In the genomic region with DNA sequence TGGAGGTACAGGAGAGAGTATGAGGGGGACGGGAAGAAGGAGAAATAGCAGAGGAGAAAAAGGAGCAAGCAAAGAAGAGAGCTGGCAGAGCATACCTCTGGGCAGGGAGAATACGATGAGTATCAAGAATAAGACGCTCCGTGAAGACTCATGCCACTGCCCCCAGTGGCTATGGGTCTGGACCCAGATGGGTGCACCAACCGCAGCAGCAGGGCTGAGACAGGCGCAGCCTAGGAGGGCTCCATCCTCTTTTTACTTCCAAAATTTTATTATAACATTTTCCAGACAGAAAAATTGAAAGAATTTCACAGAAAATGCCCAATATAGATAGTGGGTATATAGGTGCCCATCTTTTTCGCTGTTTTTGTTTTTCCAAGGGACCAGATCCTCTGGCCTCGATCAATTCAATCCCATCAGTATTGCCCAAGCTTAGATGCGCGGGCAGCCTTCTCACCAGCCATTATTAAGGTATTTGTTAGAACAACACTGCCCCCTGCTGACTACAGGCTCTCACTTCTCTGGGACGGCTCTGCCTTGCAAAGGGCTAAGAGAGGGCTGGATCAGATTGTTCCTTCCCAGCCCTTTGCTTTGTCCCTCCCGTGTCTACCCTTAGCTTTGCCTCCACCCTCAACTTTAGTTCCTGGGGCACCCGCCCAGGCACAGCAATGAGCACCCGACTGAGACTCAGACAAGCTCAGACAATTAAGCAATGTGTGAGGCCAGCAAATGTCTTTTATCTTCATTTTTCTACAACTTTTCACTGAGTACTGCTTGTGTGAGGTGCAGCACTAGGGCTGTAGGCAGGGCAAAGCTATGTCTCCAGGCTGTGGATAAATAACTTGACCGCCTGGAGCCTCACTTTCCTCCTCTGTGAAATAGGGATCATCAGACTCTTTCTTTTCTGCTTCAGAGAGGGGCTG, we compare ENCODE assay signal across 8 cellular contexts. TPM values are rescaled to one million over a fixed set of nuclear protein-coding genes. Genes with fewer than 3 reads are reported as not detected.
DNase-seq lines count a peak whose midpoint lies in the region; ATAC-seq, FAIRE-seq and TF ChIP-seq lines count a peak whose summit lies in the region.

No MANE protein-coding gene starts in this region.

- FAIRE-seq in kidney (lab: Jason Lieb, UNC) = no peak

- H3K27me3 ChIP-seq in A673 (replicated peaks; ENCODE audit: insufficient read depth, low read depth, low read length, poor library complexity) (no peaks in the 10 kb centered on the region), mammary epithelial cell (ENCODE audit: insufficient read depth, low read length) (no peaks in the 10 kb centered on the region)

- no peaks in the 10 kb centered on the region for H3K79me2 ChIP-seq in mammary epithelial cell (ENCODE audit: insufficient read depth, low read length)

- no peaks in the 10 kb centered on the region for H3K9me3 ChIP-seq in A673 (ENCODE audit: low read depth, low read length, poor library complexity, severe bottlenecking)
- no peaks in the 10 kb centered on the region for H3K9me3 ChIP-seq in mammary epithelial cell (replicated peaks; ENCODE audit: insufficient read depth, low read length)
- H3K9me3 ChIP-seq in kidney (ENCODE audit: control insufficient read depth in 1 of 2, low read length in 2 of 2) = no peaks in the 10 kb centered on the region

- H3K36me3 ChIP-seq in A673 (ENCODE audit: insufficient read depth, low read length, poor library complexity, severe bottlenecking) (no peaks in the 10 kb centered on the region), mammary epithelial cell (ENCODE audit: insufficient read depth, low read length) (no peaks in the 10 kb centered on the region), kidney (ENCODE audit: control insufficient read depth in 1 of 2, insufficient read depth in 2 of 2, low read length in 2 of 2) (no peaks in the 10 kb centered on the region)

- H3K4me1 ChIP-seq in A673 (ENCODE audit: insufficient read depth, low read length, poor library complexity, severe bottlenecking) (peaks cover 33% of the 10 kb centered on the region), mammary epithelial cell (ENCODE audit: insufficient read depth, low read length) (peaks cover 38% of the 10 kb centered on the region), kidney (ENCODE audit: control insufficient read depth in 1 of 2, insufficient read depth in 1 of 2, low read depth in 1 of 2, low read length in 2 of 2) (no peaks in the 10 kb centered on the region)

- 39% methylated on average over 15 of the region's 15 CpGs for WGBS in mammary epithelial cell (ENCODE audit: low coverage, missing lambda C conversion rate)

- intact Hi-C loops in A673 (cut with micrococcal nuclease; ENCODE audit: unreplicated experiment) = loop anchor here (2.0 to 10.0 kb wide), 3 partner anchors 321 to 913 kb away; no protein-coding TSS in a partner anchor
- intact Hi-C loops in mammary epithelial cell (cut with micrococcal nuclease) = loop anchor here (1.0 to 2.0 kb wide), 7 partner anchors 53 to 359 kb away; no protein-coding TSS in a partner anchor
- intact Hi-C loops in kidney (cut with DNase I) = no loop called here

- TF ChIP-seq CTCF in A673 (conservative IDR thresholded peaks at IDR 0.05; ENCODE audit: low read depth, low read length) = peak; percentile 93
- peak; percentile 83 for TF ChIP-seq CTCF in VCaP (conservative IDR thresholded peaks at IDR 0.05)
- peak; percentile 78 to 87 for TF ChIP-seq CTCF in mammary epithelial cell (conservative IDR thresholded peaks at IDR 0.05 in 1 of 2, IDR thresholded peaks at IDR 0.05 in 1 of 2; ENCODE audit: extremely low read depth in 1 of 2, insufficient read depth in 1 of 2, low read depth in 1 of 2, low read length in 2 of 2)
- TF ChIP-seq CTCF in kidney (IDR thresholded peaks at IDR 0.05; ENCODE audit: borderline replicate concordance, extremely low read depth, insufficient read depth) = peak; percentile 73

- dilution Hi-C loops in mammary epithelial cell (cut with HindIII; ENCODE audit: low sequenced_read_pairs) = no loop called here

- H2AFZ ChIP-seq in mammary epithelial cell (ENCODE audit: low read depth, low read length) = peak overlapping the region; percentile 66

- CTCF ChIA-PET in A673 (lab: Charles Lee) = interaction anchor here (0.6 to 2.6 kb wide), 10 partner anchors 11 to 912 kb away, joined by 3 to 7 read pairs (median 4); no protein-coding TSS in a partner anchor
- CTCF ChIA-PET in mammary epithelial cell (lab: Charles Lee; ENCODE audit: low non-redundant PET) = interaction anchor here (0.6 to 0.9 kb wide), 2 partner anchors 77 to 125 kb away, joined by 3 to 4 read pairs; no protein-coding TSS in a partner anchor

- POLR2A ChIA-PET in A673 (lab: Charles Lee; ENCODE audit: low non-redundant PET) = no interaction called here

- DNase-seq in A673 (ENCODE audit: low spot score) (peak; percentile 92), NCI-H2107 treated with DMSO at 0.1 percent for 48 hours (lab: John Stamatoyannopoulos, UW; ENCODE audit: unreplicated experiment) (peak; percentile 93), mammary epithelial cell (peak; percentile 77), kidney (peak; percentile 83)
- peak; percentile 79 for DNase-seq in stimulated activated CD4-positive, alpha-beta T cell treated with anti-CD3 and anti-CD28 coated beads, Interleukin-1b, Interleukin-23, amount 100 ng/mL, for 48 hours

- no peaks in the 10 kb centered on the region for H4K20me1 ChIP-seq in mammary epithelial cell (ENCODE audit: insufficient read depth, low read length)

- H3K27ac ChIP-seq in A673 (ENCODE audit: low read depth, low read length, poor library complexity, severe bottlenecking) (no peak overlapping the region), VCaP (no peak overlapping the region), mammary epithelial cell (ENCODE audit: insufficient read depth, low read depth, low read length) (peak overlapping the region; percentile 18), kidney (ENCODE audit: low read depth in 2 of 2, low read length in 2 of 2) (no peak overlapping the region)

- H3K4me2 ChIP-seq in mammary epithelial cell (ENCODE audit: insufficient read depth, low read depth, low read length) = peak overlapping the region; percentile 60

- ATAC-seq in GM18517 (IDR thresholded peaks at IDR 0.05; ENCODE audit: unreplicated experiment) (peak; percentile 83), HG03060 (IDR thresholded peaks at IDR 0.05; ENCODE audit: low read depth, unreplicated experiment) (peak; percentile 57)

- H3K4me3 ChIP-seq in A673 (ENCODE audit: low read depth, low read length, poor library complexity, severe bottlenecking) = no peak overlapping the region
- no peak overlapping the region for H3K4me3 ChIP-seq in mammary epithelial cell (replicated peaks in 1 of 3; ENCODE audit: insufficient read depth in 1 of 3, low read depth in 2 of 3, low read length in 3 of 3)
- no peak overlapping the region for H3K4me3 ChIP-seq in kidney (ENCODE audit: low read length in 2 of 2)

- H3K9ac ChIP-seq in mammary epithelial cell (ENCODE audit: insufficient read depth, low read length) (no peak overlapping the region), kidney (ENCODE audit: low read length in 2 of 2) (no peak overlapping the region)

- in situ Hi-C loops in mammary epithelial cell (cut with MboI; ENCODE audit: low sequenced_read_pairs in 2 of 2) = no loop called here

- BruUV-seq in A673 (replicated peaks; lab: Mats Ljungman, UMichigan) (no TSS peak), mammary epithelial cell (replicated peaks; lab: Mats Ljungman, UMichigan) (no TSS peak)

RNA-seq across cellular contexts. Expression of gene CAMK1G, which starts 17.5 kb away (rescaled TPM):
- total RNA-seq in A673 (2021) = 18.6 and 21.2 TPM in 2 replicates
- not detected for total RNA-seq in mammary epithelial cell
- not detected for polyA plus RNA-seq in mammary epithelial cell
- not detected for polyA minus RNA-seq in mammary epithelial cell
- total RNA-seq in kidney = 1.4 TPM
- 5.5 TPM for polyA plus RNA-seq in kidney (ENCODE audit: insufficient read depth, low read depth, low replicate concordance)
